7 cellular contexts compared by ENCODE assay signal in genomic region chr11:13534358-13534757, GRCh38. TPM values are rescaled to one million over a fixed set of nuclear protein-coding genes. Genes with fewer than 3 reads are reported as not detected.
"Had no signal": no experiment of that assay in that cellular context is flagged by ENCODE, and none has a peak within 500 bp of the region (broad histone marks: within the 10 kb centered on the region; RNA-seq: fewer than 3 reads in every experiment).

No MANE protein-coding gene starts in this region.

- H3K4me3 ChIP-seq: K562 had no signal

- H3K27ac Mint-ChIP-seq: IgD-negative memory B cell had no signal

- H3K4me3 Mint-ChIP-seq: IgD-negative memory B cell had no signal

- H3K4me1 Mint-ChIP-seq: IgD-negative memory B cell had no signal

- H3K27ac ChIP-seq: HL-60 had no signal

- H3K27me3 Mint-ChIP-seq: IgD-negative memory B cell had no signal

- DNase-seq: IMR-90 had no signal

RNA-seq across cellular contexts. Expression of gene PTH, which starts 38.6 kb away (rescaled TPM):
- total RNA-seq: HepG2, HT-29, HT1080, IMR-90, K562 had no signal
- polyA plus RNA-seq: HepG2, IgD-negative memory B cell, IMR-90, K562 had no signal
